Comparison of ENCODE assay signal across 8 cellular contexts in the genomic region with DNA sequence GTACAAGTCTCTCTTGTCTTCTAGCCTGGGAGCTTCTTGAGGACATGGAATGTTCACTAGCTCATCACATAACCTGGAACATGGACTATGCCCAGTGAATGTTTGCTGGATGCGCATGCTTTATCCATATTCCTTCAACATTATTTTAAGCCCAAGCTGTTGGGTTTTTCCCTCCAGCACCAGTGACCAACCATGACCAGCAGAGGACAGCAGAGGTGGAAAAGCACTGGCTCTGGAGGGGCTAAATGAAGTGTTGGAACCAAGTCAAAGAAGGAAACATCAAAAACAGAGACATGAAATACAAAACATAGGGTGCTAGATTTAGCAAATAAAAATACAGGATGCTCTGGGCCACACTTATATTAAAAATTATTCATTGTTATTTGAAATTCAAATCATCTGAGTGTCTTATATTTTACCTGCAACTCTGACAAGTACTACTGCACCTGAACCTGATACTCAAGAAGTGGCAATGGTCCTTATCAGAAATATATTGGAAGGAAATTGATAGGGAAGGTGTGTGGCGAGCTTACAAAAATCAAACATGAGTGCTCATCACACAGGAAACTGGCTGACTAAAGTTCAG. TPM values are rescaled to one million over a fixed set of nuclear protein-coding genes. Genes with fewer than 3 reads are reported as not detected.
DNase-seq lines count a peak whose midpoint lies in the region; ATAC-seq and TF ChIP-seq lines count a peak whose summit lies in the region.
"Had no signal": no experiment of that assay in that cellular context is flagged by ENCODE, and none has a peak within 500 bp of the region (broad histone marks: within the 10 kb centered on the region; RNA-seq: fewer than 3 reads in every experiment).

No MANE protein-coding gene starts in this region.

- intact Hi-C loops in esophagus muscularis mucosa (cut with DNase I) (loop anchor here (10.0 kb wide), 1 partner anchor 126 kb away; no protein-coding TSS in a partner anchor), tibial artery (cut with DNase I; ENCODE audit: low total_unique reads) (no loop called here)

- H3K36me3 ChIP-seq in esophagus muscularis mucosa: no peaks in the 10 kb centered on the region
- H3K36me3 ChIP-seq in tibial artery: no peaks in the 10 kb centered on the region

- H3K4me1 ChIP-seq in esophagus muscularis mucosa (no peaks in the 10 kb centered on the region), tibial artery (no peaks in the 10 kb centered on the region)

- no peaks in the 10 kb centered on the region for H3K27me3 ChIP-seq in esophagus muscularis mucosa
- H3K27me3 ChIP-seq in tibial artery: peaks cover 0 to 3% of the 10 kb centered on the region in 2 donors

- WGBS in esophagus muscularis mucosa: 65% methylated on average over 2 of the region's 2 CpGs

- TF ChIP-seq POLR2A in esophagus muscularis mucosa (IDR thresholded peaks at IDR 0.05; ENCODE audit: low read depth): no peak

- no peaks in the 10 kb centered on the region for H3K9me3 ChIP-seq in esophagus muscularis mucosa
- no peaks in the 10 kb centered on the region for H3K9me3 ChIP-seq in tibial artery

- H3K4me3 ChIP-seq in esophagus muscularis mucosa: no peak overlapping the region
- H3K4me3 ChIP-seq in tibial artery: no peak overlapping the region
- H3K4me3 ChIP-seq: SK-N-MC had no signal

- no peak overlapping the region for H3K27ac ChIP-seq in esophagus muscularis mucosa (replicated peaks in 1 of 4)
- H3K27ac ChIP-seq in tibial artery: no peak overlapping the region
- H3K27ac ChIP-seq: SK-N-MC had no signal

- no peak for TF ChIP-seq EP300 in esophagus muscularis mucosa (IDR thresholded peaks at IDR 0.05)

- ATAC-seq in GM19035 (IDR thresholded peaks at IDR 0.05; ENCODE audit: unreplicated experiment): no peak

- DNase-seq in DMS53 treated with DMSO at 0.1 percent for 48 hours (lab: John Stamatoyannopoulos, UW; ENCODE audit: unreplicated experiment) (peak; percentile 9), HT1080 (ENCODE audit: low read depth) (peak; percentile 24), esophagus muscularis mucosa (ENCODE audit: extremely low spot score) (no peak), tibial artery (no peak), NCI-H774 (lab: John Stamatoyannopoulos, UW) (no peak)
- peak; percentile 31 for DNase-seq in activated CD4-positive, alpha-beta T cell treated with anti-CD3 and anti-CD28 coated beads for 1 hour

- TF ChIP-seq CTCF in esophagus muscularis mucosa (IDR thresholded peaks at IDR 0.05) (peak; percentile 9 to 35 (median 14)), tibial artery (IDR thresholded peaks at IDR 0.05) (peak; percentile 6 to 15)

RNA-seq across cellular contexts. Expression of gene HELB, which starts 23.1 kb away (rescaled TPM):
- total RNA-seq in HT1080 (2014; rRNA removed; shearing (Covaris generic)): 1.1 and 1.4 TPM in 2 replicates
- polyA plus RNA-seq in HT1080 (2015; cell fraction: cytosol; rRNA removed): 1.3 and 2.1 TPM in 2 replicates
- 4.9 and 6.4 TPM in 2 replicates for polyA plus RNA-seq in HT1080 (2015; cell fraction: nucleus; rRNA removed)
- total RNA-seq in esophagus muscularis mucosa: 1 to 10 TPM; 1.3 to 5.0 (median 1.9) TPM

Comparison
In these comparisons a context has a peak if more than half of its experiments do, and no peak if none do; other contexts are left out.
1. DNase-seq: peak in DMS53 treated with DMSO at 0.1 percent for 48 hours (single experiment), HT1080 (single experiment) and activated CD4-positive, alpha-beta T cell treated with anti-CD3 and anti-CD28 coated beads for 1 hour (single experiment); none in esophagus muscularis mucosa (single experiment), tibial artery (0 of 2) and NCI-H774 (single experiment).